In genomic region chr13:50124536-50125305, GRCh38 we compare ENCODE assay signal across 8 cellular contexts.
DNase-seq lines count a peak whose midpoint lies in the region; ATAC-seq and TF ChIP-seq lines count a peak whose summit lies in the region.

No MANE protein-coding gene starts in this region.

- H3K4me1 ChIP-seq in adrenal gland (replicated peaks in 1 of 2) (peaks cover 10 to 38% of the 10 kb centered on the region in 2 donors), skeletal muscle satellite cell (ENCODE audit: control insufficient read depth, insufficient read depth, low read length) (peaks cover 18% of the 10 kb centered on the region)

- TF ChIP-seq CTCF in CD14-positive monocyte (IDR thresholded peaks at IDR 0.05) (no peak), adrenal gland (IDR thresholded peaks at IDR 0.05) (no peak)

- no peaks in the 10 kb centered on the region for H3K9me3 ChIP-seq in adrenal gland (replicated peaks in 1 of 3)
- H3K9me3 ChIP-seq in skeletal muscle satellite cell (replicated peaks; ENCODE audit: low read length): no peaks in the 10 kb centered on the region

- peak; percentile 99 for DNase-seq in CD14-positive monocyte (ENCODE audit: low spot score)
- DNase-seq in adrenal gland: peak; percentile 52 to 99 (median 97)
- DNase-seq in hepatic stellate cell (ENCODE audit: low spot score): peak; percentile 98
- no peak for DNase-seq in COR-L47 (lab: John Stamatoyannopoulos, UW)

- peak overlapping the region; percentile 78 to 81 for H3K4me3 Mint-ChIP-seq in CD14-positive monocyte

- TF ChIP-seq POLR2A in adrenal gland (IDR thresholded peaks at IDR 0.05): peak; percentile 47 to 49

- no peaks in the 10 kb centered on the region for H3K36me3 ChIP-seq in adrenal gland (replicated peaks in 1 of 2)
- no peaks in the 10 kb centered on the region for H3K36me3 ChIP-seq in skeletal muscle satellite cell (ENCODE audit: insufficient read depth, low read length)

- H3K4me1 Mint-ChIP-seq in CD14-positive monocyte: peaks cover 63% of the 10 kb centered on the region

- peak overlapping the region; percentile 97 to 100 (median 98) for H3K27ac ChIP-seq in adrenal gland

- H3K4me3 ChIP-seq in adrenal gland (peak overlapping the region; percentile 16 to 96 (median 84)), skeletal muscle satellite cell (ENCODE audit: low read length) (peak overlapping the region; percentile 98)

- intact Hi-C loops in CD14-positive monocyte (cut with micrococcal nuclease) (loop anchor here (5.0 to 10.0 kb wide), 6 partner anchors 37 to 510 kb away; partner anchors contain the start of gene TRIM13 (in 2 of the 2)), adrenal gland (cut with DNase I) (loop anchor here in 1 of 2 donors (5.0 kb wide), 1 partner anchor 42 kb away; no protein-coding TSS in a partner anchor)

- peaks cover 20 to 23% of the 10 kb centered on the region in 2 donors for H3K36me3 Mint-ChIP-seq in CD14-positive monocyte

- H3K27ac Mint-ChIP-seq in CD14-positive monocyte: peak overlapping the region; percentile 89 to 95 (median 94)

- peak overlapping the region; percentile 99 for H3K4me2 ChIP-seq in skeletal muscle satellite cell (ENCODE audit: low read length)

- 0 to 1% (median 0%) methylated on average over 12 to 78 of the region's 78 CpGs; no CpG with 5 or more reads in 1 of the 4 donors for WGBS in adrenal gland, 4 donors

- peak overlapping the region; percentile 96 for H3K9ac ChIP-seq in skeletal muscle satellite cell (ENCODE audit: low read depth, low read length)

- H3K27me3 Mint-ChIP-seq in CD14-positive monocyte (ENCODE audit: low read depth in 3 of 3): peaks cover 12 to 21% (median 21%) of the 10 kb centered on the region in 3 donors

- H3K27me3 ChIP-seq in adrenal gland (no peaks in the 10 kb centered on the region), skeletal muscle satellite cell (ENCODE audit: control insufficient read depth, insufficient read depth, low read length) (peaks cover 11% of the 10 kb centered on the region)

- peak; percentile 21 for ATAC-seq in GM19372 (IDR thresholded peaks at IDR 0.05; ENCODE audit: low read depth, unreplicated experiment)
- peak; percentile 11 for ATAC-seq in HG03521 (IDR thresholded peaks at IDR 0.05; ENCODE audit: unreplicated experiment)
- ATAC-seq in SK-N-SH treated with all-trans-retinoic acid at 6 μM for 48 hours: peak; percentile 65

- H3K9me3 Mint-ChIP-seq in CD14-positive monocyte: peaks cover 0 to 3% (median 0%) of the 10 kb centered on the region in 7 donors

TF ChIP-seq in SK-N-SH treated with all-trans-retinoic acid at 6 μM for 48 hours, 23 proteins besides CTCF, POLR2A, EP300 and RAD21:
- TF ChIP-seq ARNTL (CRISPR knock-in tag; IDR thresholded peaks at IDR 0.05; ENCODE audit: borderline replicate concordance, low read depth) (no peak), ZC3H10 (CRISPR knock-in tag; IDR thresholded peaks at IDR 0.05) (no peak), ZFP3 (CRISPR knock-in tag; IDR thresholded peaks at IDR 0.05) (0 out of 2 replicates have a peak, but pooled peaks have one; percentile 21)

Comparison
In these comparisons a context has a peak if more than half of its experiments do, and no peak if none do; other contexts are left out.
1. ATAC-seq: peak in every context shown above with its lines; median percentile 65 in SK-N-SH treated with all-trans-retinoic acid at 6 μM for 48 hours; 21 in GM19372; 11 in HG03521.